8 cellular contexts compared by ENCODE assay signal in genomic region chr7:35037211-35037525, GRCh38. TPM values are rescaled to one million over a fixed set of nuclear protein-coding genes. Genes with fewer than 3 reads are reported as not detected.
DNase-seq lines count a peak whose midpoint lies in the region; ATAC-seq and TF ChIP-seq lines count a peak whose summit lies in the region.

Gene DPY19L1 (minus strand): TSS chr7:35037485. CDS start chr7:35037394, 91 bp downstream.

- POLR2A ChIA-PET in CD4-positive, alpha-beta memory T cell (lab: Charles Lee; ENCODE audit: partially characterized antibody), result no interaction called here
- POLR2A ChIA-PET in activated CD8-positive, alpha-beta T cell treated with anti-CD3 and anti-CD28 coated beads for 36 hours (lab: Charles Lee), result no interaction called here

- H3K4me1 ChIP-seq in CD4-positive, alpha-beta memory T cell (ENCODE audit: insufficient read depth, low read length), result peaks cover 29% of the 10 kb centered on the region
- H3K4me1 ChIP-seq in HAP-1, result peaks cover 11% of the 10 kb centered on the region

- CTCF ChIA-PET in CD4-positive, alpha-beta memory T cell (lab: Charles Lee; ENCODE audit: partially characterized antibody), result interaction anchor here (1.1 to 4.0 kb wide), 2 partner anchors 212 to 657 kb away, joined by 3 to 29 read pairs; no protein-coding TSS in a partner anchor
- CTCF ChIA-PET in activated CD8-positive, alpha-beta T cell treated with anti-CD3 and anti-CD28 coated beads for 36 hours (lab: Charles Lee), result no interaction called here

- H3K27ac ChIP-seq in CD4-positive, alpha-beta memory T cell (ENCODE audit: low read depth, low read length), result peak within 1 kb of the TSS; percentile 64

- peak within 1 kb of the TSS; percentile 91 to 95 (median 93) for H3K4me3 Mint-ChIP-seq in CD4-positive, alpha-beta memory T cell
- H3K4me3 Mint-ChIP-seq in activated CD8-positive, alpha-beta T cell treated with anti-CD3 and anti-CD28 coated beads for 36 hours, result peak within 1 kb of the TSS; percentile 91

- peaks cover 25 to 43% (median 32%) of the 10 kb centered on the region in 4 donors for H3K4me1 Mint-ChIP-seq in CD4-positive, alpha-beta memory T cell
- peaks cover 26% of the 10 kb centered on the region for H3K4me1 Mint-ChIP-seq in activated CD8-positive, alpha-beta T cell treated with anti-CD3 and anti-CD28 coated beads for 36 hours (ENCODE audit: low read depth)

- H3K36me3 ChIP-seq in CD4-positive, alpha-beta memory T cell (ENCODE audit: insufficient read depth, low read length), result no peaks in the 10 kb centered on the region
- no peaks in the 10 kb centered on the region for H3K36me3 ChIP-seq in HAP-1 (replicated peaks)

- no peaks in the 10 kb centered on the region for H3K9me3 Mint-ChIP-seq in CD4-positive, alpha-beta memory T cell
- H3K9me3 Mint-ChIP-seq in activated CD8-positive, alpha-beta T cell treated with anti-CD3 and anti-CD28 coated beads for 36 hours, result no peaks in the 10 kb centered on the region

- H3K36me3 Mint-ChIP-seq in CD4-positive, alpha-beta memory T cell, result peaks cover 0 to 8% of the 10 kb centered on the region in 2 donors
- no peaks in the 10 kb centered on the region for H3K36me3 Mint-ChIP-seq in activated CD8-positive, alpha-beta T cell treated with anti-CD3 and anti-CD28 coated beads for 36 hours (ENCODE audit: low read depth)

- no peak for TF ChIP-seq CTCF in activated CD8-positive, alpha-beta T cell treated with anti-CD3 and anti-CD28 coated beads for 36 hours (IDR thresholded peaks at IDR 0.05)

- in situ Hi-C loops in HAP-1 (cut with MboI; ENCODE audit: low sequenced_read_pairs), result loop anchor here (25.0 kb wide), 1 partner anchor 375 kb away; the partner anchor contains the start of gene NPSR1

- H3K4me3 ChIP-seq in CD4-positive, alpha-beta memory T cell (ENCODE audit: low read length in 2 of 2), result peak within 1 kb of the TSS; percentile 59 to 67
- H3K4me3 ChIP-seq in HAP-1, result peak within 1 kb of the TSS; percentile 67
- peak within 1 kb of the TSS; percentile 75 for H3K4me3 ChIP-seq in skeletal muscle cell (ENCODE audit: low read depth, low read length)

- DNase-seq in CD4-positive, alpha-beta memory T cell, result no peak
- DNase-seq in HAP-1 (ENCODE audit: low spot score in 2 of 2) (no peak), left ventricle myocardium superior (no peak), skeletal muscle cell (ENCODE audit: low read depth) (no peak), dedifferentiated amniotic fluid mesenchymal stem cell (ENCODE audit: extremely low spot score) (no peak), RKO (ENCODE audit: low spot score) (no peak)
- DNase-seq in activated CD8-positive, alpha-beta T cell treated with anti-CD3 and anti-CD28 coated beads for 36 hours, result no peak

- H3K27me3 Mint-ChIP-seq in CD4-positive, alpha-beta memory T cell, result no peaks in the 10 kb centered on the region
- H3K27me3 Mint-ChIP-seq in activated CD8-positive, alpha-beta T cell treated with anti-CD3 and anti-CD28 coated beads for 36 hours, result no peaks in the 10 kb centered on the region

- H3K27ac Mint-ChIP-seq in CD4-positive, alpha-beta memory T cell, result peak within 1 kb of the TSS; percentile 92 to 98 (median 96)
- H3K27ac Mint-ChIP-seq in activated CD8-positive, alpha-beta T cell treated with anti-CD3 and anti-CD28 coated beads for 36 hours, result peak within 1 kb of the TSS; percentile 83

- intact Hi-C loops in CD4-positive, alpha-beta memory T cell (cut with micrococcal nuclease), result loop anchor here (1.0 to 10.0 kb wide), 4 partner anchors 500 to 1330 kb away; partner anchors contain the start of gene EEPD1
- intact Hi-C loops in activated CD8-positive, alpha-beta T cell treated with anti-CD3 and anti-CD28 coated beads for 36 hours (cut with micrococcal nuclease), result loop anchor here (5.0 kb wide), 1 partner anchor 215 kb away; no protein-coding TSS in a partner anchor
- intact Hi-C loops in left ventricle myocardium superior (cut with micrococcal nuclease), result no loop called here

- no peaks in the 10 kb centered on the region for H3K9me3 ChIP-seq in CD4-positive, alpha-beta memory T cell (ENCODE audit: control insufficient read depth in 1 of 2, low read length in 2 of 2)
- H3K9me3 ChIP-seq in HAP-1, result no peaks in the 10 kb centered on the region

- no peak for ATAC-seq in activated CD8-positive, alpha-beta T cell treated with anti-CD3 and anti-CD28 coated beads for 36 hours
- ATAC-seq in left ventricle myocardium superior, result no peak
- no peak for ATAC-seq in HG02798 (IDR thresholded peaks at IDR 0.05; ENCODE audit: poor library complexity, unreplicated experiment)

- no peaks in the 10 kb centered on the region for H3K27me3 ChIP-seq in CD4-positive, alpha-beta memory T cell (ENCODE audit: insufficient read depth, low read length)
- no peaks in the 10 kb centered on the region; the same call in 1 of the 2 replicates for H3K27me3 ChIP-seq in HAP-1 (ENCODE audit: low read depth)

RNA-seq across cellular contexts. Expression of gene DPY19L1, which starts in this region (rescaled TPM):
- 10 to 100 TPM; 13.8 to 15.9 TPM for total RNA-seq in CD4-positive, alpha-beta memory T cell
- polyA plus RNA-seq in CD4-positive, alpha-beta memory T cell, result 1 to 10 TPM in 1 of 2 donors, under 1 TPM in 1; 0.75 to 1.8 TPM
- 1 to 10 TPM; 7.4 to 7.5 TPM for total RNA-seq in activated CD8-positive, alpha-beta T cell treated with anti-CD3 and anti-CD28 coated beads for 36 hours
- 25.0 TPM for total RNA-seq in left ventricle myocardium superior
